8 cellular contexts compared by ENCODE assay signal in the genomic region with DNA sequence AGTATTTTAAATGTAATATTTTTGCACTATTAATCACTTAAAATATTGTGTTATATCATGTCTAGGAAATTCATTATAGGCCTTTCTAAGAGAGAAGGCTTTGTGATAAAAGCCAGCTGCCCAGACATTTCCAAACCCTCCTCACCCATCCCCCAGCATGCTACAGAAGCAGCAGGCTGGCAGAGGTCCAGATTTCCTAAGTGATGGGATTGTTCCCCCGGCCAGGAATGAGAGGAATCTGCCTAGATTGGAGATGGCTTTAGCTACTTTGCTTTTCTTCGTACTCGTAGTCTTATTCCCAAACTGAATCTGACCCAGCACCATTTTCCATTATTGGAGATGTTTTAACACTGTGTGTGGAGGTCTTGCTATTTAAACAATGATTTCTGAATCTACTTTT. TPM values are rescaled to one million over a fixed set of nuclear protein-coding genes. Genes with fewer than 3 reads are reported as not detected.
A peak's percentile ranks its signal among the peaks of the same experiment; 100 is the strongest.
DNase-seq lines count a peak whose midpoint lies in the region; ATAC-seq, FAIRE-seq and TF ChIP-seq lines count a peak whose summit lies in the region.

No MANE protein-coding gene starts in this region.

- H3K36me3 Mint-ChIP-seq in activated T-helper 17 cell treated with anti-CD3 and anti-CD28 coated beads, Interleukin-2, amount 50 U/mL, for 72 hours (ENCODE audit: low read depth): no peaks in the 10 kb centered on the region

- ATAC-seq in Right ventricle myocardium inferior: peak; percentile 43
- ATAC-seq in Right ventricle myocardium superior (ENCODE audit: poor library complexity): no peak
- peak; percentile 59 for ATAC-seq in SK-N-SH treated with all-trans-retinoic acid at 6 μM for 48 hours
- ATAC-seq in GM18511 (IDR thresholded peaks at IDR 0.05; ENCODE audit: unreplicated experiment): no peak
- no peak for ATAC-seq in activated T-helper 17 cell treated with anti-CD3 and anti-CD28 coated beads, Interleukin-2, amount 50 U/mL, for 72 hours (replicated peaks)

- peaks cover 10% of the 10 kb centered on the region for H3K27me3 Mint-ChIP-seq in activated T-helper 17 cell treated with anti-CD3 and anti-CD28 coated beads, Interleukin-2, amount 50 U/mL, for 72 hours

- H3K4me1 Mint-ChIP-seq in activated T-helper 17 cell treated with anti-CD3 and anti-CD28 coated beads, Interleukin-2, amount 50 U/mL, for 72 hours: no peaks in the 10 kb centered on the region

- no peak overlapping the region for H3K27ac Mint-ChIP-seq in activated T-helper 17 cell treated with anti-CD3 and anti-CD28 coated beads, Interleukin-2, amount 50 U/mL, for 72 hours

- H3K9me3 Mint-ChIP-seq in activated T-helper 17 cell treated with anti-CD3 and anti-CD28 coated beads, Interleukin-2, amount 50 U/mL, for 72 hours: no peaks in the 10 kb centered on the region

- DNase-seq in Right ventricle myocardium inferior (ENCODE audit: missing footprints) (no peak), Right ventricle myocardium superior (no peak), hepatic stellate cell (ENCODE audit: low spot score) (peak; percentile 16), urothelium cell line (ENCODE audit: low spot score) (peak; percentile 81), NCI-H1436 (lab: John Stamatoyannopoulos, UW) (no peak)

- no peak overlapping the region for H3K4me3 Mint-ChIP-seq in activated T-helper 17 cell treated with anti-CD3 and anti-CD28 coated beads, Interleukin-2, amount 50 U/mL, for 72 hours

- intact Hi-C loops in Right ventricle myocardium inferior (cut with DNase I) (loop anchor here (5.0 kb wide), 2 partner anchors 73 to 168 kb away; no protein-coding TSS in a partner anchor), Right ventricle myocardium superior (cut with DNase I) (loop anchor here (5.0 to 10.0 kb wide), 2 partner anchors 73 to 171 kb away; no protein-coding TSS in a partner anchor)

- FAIRE-seq in urothelium cell line (lab: Jason Lieb, UNC): no peak

TF ChIP-seq in SK-N-SH treated with all-trans-retinoic acid at 6 μM for 48 hours, 23 proteins besides CTCF, POLR2A, EP300 and RAD21 (continues in another document):
- TF ChIP-seq RARB (CRISPR knock-in tag; IDR thresholded peaks at IDR 0.05) (no peak), ZFP3 (CRISPR knock-in tag; IDR thresholded peaks at IDR 0.05) (peak; percentile 56; the same call in 1 of the 2 replicates), ISL1 (CRISPR knock-in tag; IDR thresholded peaks at IDR 0.05) (peak; percentile 93), CSDC2 (CRISPR knock-in tag; IDR thresholded peaks at IDR 0.05) (no peak), TOX (CRISPR knock-in tag; IDR thresholded peaks at IDR 0.05; ENCODE audit: borderline replicate concordance) (no peak), ZFP30 (CRISPR knock-in tag; IDR thresholded peaks at IDR 0.05) (no peak), ARNTL (CRISPR knock-in tag; IDR thresholded peaks at IDR 0.05; ENCODE audit: borderline replicate concordance, low read depth) (no peak), BACH2 (CRISPR knock-in tag; IDR thresholded peaks at IDR 0.05; ENCODE audit: borderline replicate concordance) (no peak), ZNF70 (CRISPR knock-in tag; IDR thresholded peaks at IDR 0.05) (no peak), CSRNP3 (CRISPR knock-in tag; IDR thresholded peaks at IDR 0.05) (peak; percentile 81), SNAI2 (CRISPR knock-in tag; IDR thresholded peaks at IDR 0.05) (peak; percentile 85), PPARA (CRISPR knock-in tag; IDR thresholded peaks at IDR 0.05; ENCODE audit: borderline replicate concordance) (no peak), ZNF8 (CRISPR knock-in tag; IDR thresholded peaks at IDR 0.05) (no peak), TCF4 (CRISPR knock-in tag; IDR thresholded peaks at IDR 0.05; ENCODE audit: borderline replicate concordance) (peak; percentile 79), CREB5 (CRISPR knock-in tag; IDR thresholded peaks at IDR 0.05; ENCODE audit: low read depth) (peak; percentile 75; the same call in 1 of the 2 replicates), ESRRG (CRISPR knock-in tag; IDR thresholded peaks at IDR 0.05) (no peak), ZNF565 (CRISPR knock-in tag; conservative IDR thresholded peaks at IDR 0.05; ENCODE audit: low read depth) (no peak), GLIS3 (CRISPR knock-in tag; IDR thresholded peaks at IDR 0.05) (0 out of 2 replicates have a peak, but pooled peaks have one; percentile 64), OSR1 (CRISPR knock-in tag; IDR thresholded peaks at IDR 0.05) (no peak)
- TF ChIP-seq, protein P1, sequence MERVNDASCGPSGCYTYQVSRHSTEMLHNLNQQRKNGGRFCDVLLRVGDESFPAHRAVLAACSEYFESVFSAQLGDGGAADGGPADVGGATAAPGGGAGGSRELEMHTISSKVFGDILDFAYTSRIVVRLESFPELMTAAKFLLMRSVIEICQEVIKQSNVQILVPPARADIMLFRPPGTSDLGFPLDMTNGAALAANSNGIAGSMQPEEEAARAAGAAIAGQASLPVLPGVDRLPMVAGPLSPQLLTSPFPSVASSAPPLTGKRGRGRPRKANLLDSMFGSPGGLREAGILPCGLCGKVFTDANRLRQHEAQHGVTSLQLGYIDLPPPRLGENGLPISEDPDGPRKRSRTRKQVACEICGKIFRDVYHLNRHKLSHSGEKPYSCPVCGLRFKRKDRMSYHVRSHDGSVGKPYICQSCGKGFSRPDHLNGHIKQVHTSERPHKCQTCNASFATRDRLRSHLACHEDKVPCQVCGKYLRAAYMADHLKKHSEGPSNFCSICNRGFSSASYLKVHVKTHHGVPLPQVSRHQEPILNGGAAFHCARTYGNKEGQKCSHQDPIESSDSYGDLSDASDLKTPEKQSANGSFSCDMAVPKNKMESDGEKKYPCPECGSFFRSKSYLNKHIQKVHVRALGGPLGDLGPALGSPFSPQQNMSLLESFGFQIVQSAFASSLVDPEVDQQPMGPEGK (CRISPR knock-in tag; IDR thresholded peaks at IDR 0.05; ENCODE audit: borderline replicate concordance): no peak
- TF ChIP-seq, protein P2, sequence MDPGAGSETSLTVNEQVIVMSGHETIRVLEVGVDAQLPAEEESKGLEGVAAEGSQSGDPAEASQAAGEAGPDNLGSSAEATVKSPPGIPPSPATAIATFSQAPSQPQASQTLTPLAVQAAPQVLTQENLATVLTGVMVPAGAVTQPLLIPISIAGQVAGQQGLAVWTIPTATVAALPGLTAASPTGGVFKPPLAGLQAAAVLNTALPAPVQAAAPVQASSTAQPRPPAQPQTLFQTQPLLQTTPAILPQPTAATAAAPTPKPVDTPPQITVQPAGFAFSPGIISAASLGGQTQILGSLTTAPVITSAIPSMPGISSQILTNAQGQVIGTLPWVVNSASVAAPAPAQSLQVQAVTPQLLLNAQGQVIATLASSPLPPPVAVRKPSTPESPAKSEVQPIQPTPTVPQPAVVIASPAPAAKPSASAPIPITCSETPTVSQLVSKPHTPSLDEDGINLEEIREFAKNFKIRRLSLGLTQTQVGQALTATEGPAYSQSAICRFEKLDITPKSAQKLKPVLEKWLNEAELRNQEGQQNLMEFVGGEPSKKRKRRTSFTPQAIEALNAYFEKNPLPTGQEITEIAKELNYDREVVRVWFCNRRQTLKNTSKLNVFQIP (CRISPR knock-in tag; IDR thresholded peaks at IDR 0.05; ENCODE audit: borderline replicate concordance, low read depth): peak; percentile 88; the same call in 1 of the 2 replicates

RNA-seq across cellular contexts. Expression of gene CDK14, which starts 29.4 kb away (rescaled TPM):
- total RNA-seq in Right ventricle myocardium inferior (26.3 TPM), Right ventricle myocardium superior (24.2 TPM)
- total RNA-seq in activated T-helper 17 cell treated with anti-CD3 and anti-CD28 coated beads, Interleukin-2, amount 50 U/mL, for 72 hours: 1 to 10 TPM in 1 of 2 donors, under 1 TPM in 1; 0.04 to 1.4 TPM

Comparison
In these comparisons a context has a peak if more than half of its experiments do, and no peak if none do; other contexts are left out.
1. ATAC-seq: peak in Right ventricle myocardium inferior (single experiment) and SK-N-SH treated with all-trans-retinoic acid at 6 μM for 48 hours (single experiment); none in Right ventricle myocardium superior (single experiment), GM18511 (single experiment) and activated T-helper 17 cell treated with anti-CD3 and anti-CD28 coated beads, Interleukin-2, amount 50 U/mL, for 72 hours (single experiment).
2. DNase-seq: peak in hepatic stellate cell (single experiment) and urothelium cell line (single experiment); none in Right ventricle myocardium inferior (single experiment), Right ventricle myocardium superior (single experiment) and NCI-H1436 (single experiment).
3. RNA of gene CDK14, which starts 29.4 kb away (total RNA-seq): 26.3 TPM in Right ventricle myocardium inferior (single experiment) and 24.2 TPM in Right ventricle myocardium superior (single experiment); 0.04 to 1.4 TPM in activated T-helper 17 cell treated with anti-CD3 and anti-CD28 coated beads, Interleukin-2, amount 50 U/mL, for 72 hours; every median in the first group is over 10 times any median in the second.